ENCODE assay signal across 22 cellular contexts in genomic region chr10:116159197-116159596, GRCh38.
"Had no signal": no experiment of that assay in that cellular context is flagged by ENCODE, and none has a peak within 500 bp of the region (broad histone marks: within the 10 kb centered on the region; RNA-seq: fewer than 3 reads in every experiment).

No MANE protein-coding gene starts in this region.

- H3K9me3 ChIP-seq: colonic mucosa, esophagus muscularis mucosa, gastroesophageal sphincter, heart left ventricle, left lung, lower lobe of right lung, mucosa of descending colon had no signal

- H3K4me1 ChIP-seq: colonic mucosa, foreskin keratinocyte, gastroesophageal sphincter, heart left ventricle, left lung, lower lobe of right lung had no signal

- FAIRE-seq: endothelial cell of umbilical vein, frontal cortex, keratinocyte had no signal

- H3K79me2 ChIP-seq: hepatocyte had no signal

- H3K4me3 Mint-ChIP-seq: dendritic cell treated with granulocyte-macrophage colony-stimulating factor and Interleukin-4, amounts not matched to agents 40 ng/mL and 50 ng/mL, for 4 days; effector memory CD8-positive, alpha-beta T cell; immature natural killer cell; mesothelial cell of epicardium had no signal

- H3K27ac Mint-ChIP-seq: dendritic cell treated with granulocyte-macrophage colony-stimulating factor and Interleukin-4, amounts not matched to agents 40 ng/mL and 50 ng/mL, for 4 days; effector memory CD8-positive, alpha-beta T cell; immature natural killer cell; mesothelial cell of epicardium had no signal

- H3K27me3 Mint-ChIP-seq: dendritic cell treated with granulocyte-macrophage colony-stimulating factor and Interleukin-4, amounts not matched to agents 40 ng/mL and 50 ng/mL, for 4 days; effector memory CD8-positive, alpha-beta T cell had no signal

- H3K27me3 ChIP-seq: colonic mucosa, esophagus muscularis mucosa, foreskin keratinocyte, gastroesophageal sphincter, heart left ventricle, hepatocyte, left lung had no signal

- H3K4me3 ChIP-seq: colonic mucosa, esophagus muscularis mucosa, gastroesophageal sphincter, heart left ventricle, hepatocyte, left lung, lower lobe of right lung, mucosa of descending colon had no signal

- H3K27ac ChIP-seq: colonic mucosa, esophagus muscularis mucosa, foreskin keratinocyte, gastroesophageal sphincter, heart left ventricle, hepatocyte, left lung, lower lobe of right lung had no signal

- DNase-seq: colonic mucosa; cortex of kidney; effector CD8-positive, alpha-beta T cell; effector memory CD8-positive, alpha-beta T cell; foreskin keratinocyte; heart left ventricle; hypothalamus; immature natural killer cell; left cardiac atrium; left lung; left ventricle myocardium superior; lower lobe of right lung; mesenchymal stem cell; mucosa of descending colon had no signal

- H3K36me3 ChIP-seq: colonic mucosa, esophagus muscularis mucosa, gastroesophageal sphincter, heart left ventricle, left lung, lower lobe of right lung had no signal

- H2AFZ ChIP-seq: hepatocyte had no signal

- H3K4me2 ChIP-seq: hepatocyte had no signal

- H3K9me3 Mint-ChIP-seq: dendritic cell treated with granulocyte-macrophage colony-stimulating factor and Interleukin-4, amounts not matched to agents 40 ng/mL and 50 ng/mL, for 4 days had no signal

- ATAC-seq: effector memory CD8-positive, alpha-beta T cell; foreskin keratinocyte; gastroesophageal sphincter; left cardiac atrium; left lung; left ventricle myocardium superior; lower lobe of right lung; mucosa of descending colon had no signal

- H3K4me1 Mint-ChIP-seq: immature natural killer cell had no signal

- H3K36me3 Mint-ChIP-seq: immature natural killer cell had no signal
